In the genomic region with DNA sequence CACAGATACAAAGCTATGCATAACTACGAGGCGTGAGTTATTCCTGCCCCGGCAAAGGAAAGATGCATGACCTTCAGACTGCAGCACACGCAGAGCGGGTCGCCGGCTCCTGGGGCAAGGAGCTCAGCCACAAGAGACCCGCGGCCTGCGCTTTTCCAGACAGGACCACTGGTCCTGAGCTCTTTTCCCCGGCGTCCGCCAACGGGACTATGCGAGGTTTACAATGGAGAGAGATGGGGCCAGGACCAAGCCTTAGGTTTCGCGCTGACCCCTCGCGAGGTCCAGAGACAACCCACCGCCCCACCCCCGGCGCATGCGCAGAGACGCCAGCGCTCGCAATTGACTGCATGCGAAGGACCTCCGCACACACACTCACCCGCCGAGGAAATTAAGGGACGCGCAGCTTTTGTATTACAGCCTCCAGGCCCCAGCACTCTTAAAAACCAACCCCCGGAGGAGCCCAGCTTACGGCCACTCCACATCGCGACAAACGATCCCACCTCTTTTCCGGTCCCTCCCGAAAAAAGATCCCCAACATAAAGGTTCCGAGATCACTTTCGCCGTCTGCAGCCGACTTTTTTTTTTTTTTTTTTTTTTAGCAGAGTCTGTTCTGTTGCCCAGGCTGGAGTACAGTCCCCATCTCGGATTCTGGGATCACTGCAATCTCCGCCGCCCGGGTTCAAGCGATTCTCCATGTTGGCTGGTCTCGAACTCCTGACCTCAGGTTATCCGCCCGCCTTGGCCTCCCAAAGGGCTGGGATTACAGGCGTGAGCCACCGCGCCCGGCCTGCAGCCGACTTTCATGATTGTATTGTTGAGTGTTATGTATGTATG, we compare ENCODE assay signal across 8 cellular contexts. TPM values are rescaled to one million over a fixed set of nuclear protein-coding genes. Genes with fewer than 3 reads are reported as not detected.
DNase-seq lines count a peak whose midpoint lies in the region; ATAC-seq and TF ChIP-seq lines count a peak whose summit lies in the region.

A gene with protein sequence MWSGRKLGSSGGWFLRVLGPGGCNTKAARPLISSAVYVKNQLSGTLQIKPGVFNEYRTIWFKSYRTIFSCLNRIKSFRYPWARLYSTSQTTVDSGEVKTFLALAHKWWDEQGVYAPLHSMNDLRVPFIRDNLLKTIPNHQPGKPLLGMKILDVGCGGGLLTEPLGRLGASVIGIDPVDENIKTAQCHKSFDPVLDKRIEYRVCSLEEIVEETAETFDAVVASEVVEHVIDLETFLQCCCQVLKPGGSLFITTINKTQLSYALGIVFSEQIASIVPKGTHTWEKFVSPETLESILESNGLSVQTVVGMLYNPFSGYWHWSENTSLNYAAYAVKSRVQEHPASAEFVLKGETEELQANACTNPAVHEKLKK (minus strand): TSS at position 498 of the 834 bp plus-strand sequence. CDS start 16 bp downstream, at position 482.

- DNase-seq in GM13976 (ENCODE audit: low spot score) (peak; percentile 91), NCI-H128 (lab: John Stamatoyannopoulos, UW; ENCODE audit: unreplicated experiment) (peak; percentile 11), ascending aorta (ENCODE audit: low spot score in 2 of 2) (peak in 1 of 2 donors; percentile 79), hepatic stellate cell (ENCODE audit: low spot score) (peak; percentile 87), aorta (peak; percentile 75 to 91)
- DNase-seq in T-helper 2 cell treated with Interferon-gamma antibody and Interleukin-4, amounts not matched to agents 5 μg/mL and 100 μg/mL, for 36 hours (ENCODE audit: low spot score) = peak; percentile 72

- no peaks in the 10 kb centered on the region for H3K27me3 Mint-ChIP-seq in T-helper 2 cell treated with Interferon-gamma antibody and Interleukin-4, amounts not matched to agents 5 μg/mL and 100 μg/mL, for 36 hours (ENCODE audit: low read depth)

- no peaks in the 10 kb centered on the region for H3K4me1 ChIP-seq in ascending aorta
- no peaks in the 10 kb centered on the region for H3K4me1 ChIP-seq in rectal smooth muscle tissue (ENCODE audit: control insufficient read depth, insufficient read depth, low read length)
- H3K4me1 ChIP-seq in aorta (ENCODE audit: control insufficient read depth in 1 of 2, insufficient read depth in 2 of 2, low read length in 2 of 2) = no peaks in the 10 kb centered on the region

- peak within 1 kb of the TSS; percentile 57 for H3K9ac ChIP-seq in rectal smooth muscle tissue (ENCODE audit: low read length)

- in situ Hi-C loops in GM13976 (cut with MboI; ENCODE audit: low sequenced_read_pairs, unreplicated experiment) = no loop called here

- H3K27ac ChIP-seq in ascending aorta = peak within 1 kb of the TSS; percentile 82 to 92
- peak within 1 kb of the TSS; percentile 86 for H3K27ac ChIP-seq in rectal smooth muscle tissue (ENCODE audit: low read depth, low read length)
- peak within 1 kb of the TSS in 1 of 2 donors; percentile 30 for H3K27ac ChIP-seq in aorta (ENCODE audit: low read depth in 1 of 2, low read length in 2 of 2)

- H3K27me3 ChIP-seq in ascending aorta (no peaks in the 10 kb centered on the region), rectal smooth muscle tissue (ENCODE audit: control insufficient read depth, insufficient read depth, low read length) (no peaks in the 10 kb centered on the region), aorta (ENCODE audit: control insufficient read depth in 1 of 2, insufficient read depth in 2 of 2, low read length in 1 of 2) (no peaks in the 10 kb centered on the region)

- H3K36me3 Mint-ChIP-seq in T-helper 2 cell treated with Interferon-gamma antibody and Interleukin-4, amounts not matched to agents 5 μg/mL and 100 μg/mL, for 36 hours (ENCODE audit: low read depth) = peaks cover 4% of the 10 kb centered on the region

- H3K4me3 ChIP-seq in ascending aorta = peak within 1 kb of the TSS; percentile 76 to 98
- peak within 1 kb of the TSS; percentile 86 for H3K4me3 ChIP-seq in rectal smooth muscle tissue (ENCODE audit: low read length)
- H3K4me3 ChIP-seq in aorta (ENCODE audit: low read length in 2 of 2) = peak within 1 kb of the TSS; percentile 58 to 89

- H3K4me1 Mint-ChIP-seq in T-helper 2 cell treated with Interferon-gamma antibody and Interleukin-4, amounts not matched to agents 5 μg/mL and 100 μg/mL, for 36 hours (ENCODE audit: low read depth) = peaks cover 8% of the 10 kb centered on the region

- H3K9me3 ChIP-seq in ascending aorta (no peaks in the 10 kb centered on the region), aorta (ENCODE audit: control insufficient read depth, low read length) (no peaks in the 10 kb centered on the region)

- intact Hi-C loops in ascending aorta (cut with DNase I) = loop anchor here (5.0 kb wide), 3 partner anchors 33 to 62 kb away; a partner anchor contains a TSS
- intact Hi-C loops in aorta (cut with DNase I) = no loop called here

- peak within 1 kb of the TSS; percentile 89 for H3K27ac Mint-ChIP-seq in T-helper 2 cell treated with Interferon-gamma antibody and Interleukin-4, amounts not matched to agents 5 μg/mL and 100 μg/mL, for 36 hours

- 10 to 11% methylated on average over 56 of the region's 56 CpGs for WGBS in aorta, 2 donors

- no peak for TF ChIP-seq CTCF in GM13976 (IDR thresholded peaks at IDR 0.05; ENCODE audit: borderline replicate concordance, control extremely low read depth, extremely low read depth, insufficient read depth, missing control alignments)
- no peak for TF ChIP-seq CTCF in ascending aorta (IDR thresholded peaks at IDR 0.05)

- H3K36me3 ChIP-seq in ascending aorta = peaks cover under 1 to 5% of the 10 kb centered on the region in 2 donors
- H3K36me3 ChIP-seq in rectal smooth muscle tissue (ENCODE audit: control insufficient read depth, insufficient read depth, low read length) = no peaks in the 10 kb centered on the region
- no peaks in the 10 kb centered on the region for H3K36me3 ChIP-seq in aorta (ENCODE audit: control insufficient read depth in 1 of 2, insufficient read depth in 2 of 2, low read length in 1 of 2)

- no peaks in the 10 kb centered on the region for H3K9me3 Mint-ChIP-seq in T-helper 2 cell treated with Interferon-gamma antibody and Interleukin-4, amounts not matched to agents 5 μg/mL and 100 μg/mL, for 36 hours

- ATAC-seq in HG02759 (IDR thresholded peaks at IDR 0.05; ENCODE audit: unreplicated experiment) = peak; percentile 86
- ATAC-seq in aorta (ENCODE audit: low FRiP score) = peak; percentile 90

- H3K4me3 Mint-ChIP-seq in T-helper 2 cell treated with Interferon-gamma antibody and Interleukin-4, amounts not matched to agents 5 μg/mL and 100 μg/mL, for 36 hours = peak within 1 kb of the TSS; percentile 93

RNA-seq across cellular contexts. Expression of the gene that starts here (rescaled TPM):
- total RNA-seq in ascending aorta (1.7 TPM), aorta (1 to 10 TPM; 2.4 to 3.7 TPM)
- 10 to 100 TPM in 1 of 2 donors, 1 to 10 TPM in 1; 7.4 to 11.6 TPM for polyA plus RNA-seq in aorta
